24 cellular contexts compared by ENCODE assay signal in the genomic region with DNA sequence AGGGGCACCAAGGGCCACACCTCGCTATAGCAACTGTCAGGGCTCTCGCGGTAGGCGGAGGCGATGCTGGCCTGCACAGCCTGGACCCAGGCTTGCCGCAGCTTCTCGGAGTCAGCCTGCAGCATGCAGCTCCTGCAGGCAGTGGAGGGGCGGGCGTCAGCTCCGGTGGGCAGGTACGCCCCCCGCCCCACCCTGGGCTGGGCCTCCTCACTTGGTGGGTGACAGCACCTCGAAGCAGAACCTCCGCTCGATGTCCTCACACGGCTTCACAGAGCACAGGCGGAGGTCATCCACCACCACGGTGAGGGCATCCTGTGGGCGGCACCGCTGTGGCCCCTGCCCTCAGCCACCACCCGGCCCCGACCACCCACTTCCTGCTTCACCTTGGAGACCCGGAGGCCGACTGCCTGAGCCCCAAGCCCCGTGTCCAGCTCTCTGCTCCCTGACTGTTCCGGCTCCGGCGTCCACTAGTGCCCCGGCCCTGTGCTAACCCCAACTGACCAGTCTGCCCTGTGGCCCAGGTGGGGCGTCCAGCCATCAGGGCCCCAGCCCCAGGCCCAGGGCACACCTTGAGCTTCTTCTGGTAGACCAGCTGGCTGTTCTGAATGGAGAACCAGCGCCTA.
"Had no signal": no experiment of that assay in that cellular context is flagged by ENCODE, and none has a peak within 500 bp of the region (broad histone marks: within the 10 kb centered on the region; RNA-seq: fewer than 3 reads in every experiment).

No MANE protein-coding gene starts in this region.

- ATAC-seq: esophagus mucosa; gastrocnemius medialis; heart left ventricle; left colon; lower lobe of right lung; natural killer cell; stimulated activated effector memory CD8-positive, alpha-beta T cell treated with anti-CD3 and anti-CD28 coated beads, Interleukin-12 subunit alpha, Interleukin-12 subunit beta, amount 100 ng/mL, for 72 hours had no signal

- H3K27ac ChIP-seq: gastrocnemius medialis, heart left ventricle, hepatocyte, left ventricle myocardium inferior, lower lobe of right lung, neutrophil, parathyroid adenoma, prostate gland, right atrium auricular region, sigmoid colon, stomach, thoracic aorta, tibial nerve, upper lobe of left lung had no signal

- DNase-seq: cortex of kidney; effector CD4-positive, alpha-beta T cell; foreskin fibroblast; gastrocnemius medialis; heart left ventricle; left colon; left ventricle myocardium inferior; lower lobe of right lung; natural killer cell; sigmoid colon; stimulated activated CD4-positive, alpha-beta T cell treated with anti-CD3 and anti-CD28 coated beads, Interleukin-2, amount 100 ng/mL, for 24 hours; stimulated activated CD4-positive, alpha-beta T cell treated with anti-CD3 and anti-CD28 coated beads, Interleukin-4, amount 100 ng/mL, for 24 hours; stimulated activated naive CD4-positive, alpha-beta T cell treated with Interleukin-2 at 50 U/mL for 16 hours; stomach had no signal

- H3K27me3 ChIP-seq: gastrocnemius medialis, heart left ventricle, hepatocyte, neutrophil, right atrium auricular region, sigmoid colon, stomach, tibial nerve, upper lobe of left lung had no signal
